18 cellular contexts compared by ENCODE assay signal in genomic region chr1:235644693-235645305, GRCh38. TPM values are rescaled to one million over a fixed set of nuclear protein-coding genes. Genes with fewer than 3 reads are reported as not detected.
DNase-seq lines count a peak whose midpoint lies in the region; ATAC-seq, FAIRE-seq and TF ChIP-seq lines count a peak whose summit lies in the region.
"Had no signal": no experiment of that assay in that cellular context is flagged by ENCODE, and none has a peak within 500 bp of the region (broad histone marks: within the 10 kb centered on the region; RNA-seq: fewer than 3 reads in every experiment).

No MANE protein-coding gene starts in this region.

- peaks cover 18 to 52% (median 30%) of the 10 kb centered on the region in 4 experiments for H3K4me1 ChIP-seq in H1 (replicated peaks in 1 of 4; ENCODE audit: control insufficient read depth in 3 of 4, insufficient read depth in 4 of 4, low read length in 3 of 4)
- H3K4me1 ChIP-seq in CD4-positive, alpha-beta memory T cell (ENCODE audit: insufficient read depth, low read length): peaks cover 35% of the 10 kb centered on the region

- no peak for FAIRE-seq in H1 (lab: Jason Lieb, UNC)
- FAIRE-seq: A204.1, GM18507, GM19239 had no signal

- no peaks in the 10 kb centered on the region for H3K36me3 ChIP-seq in H1 (ENCODE audit: control insufficient read depth in 2 of 4, insufficient read depth in 4 of 4, low read length in 3 of 4)
- H3K36me3 ChIP-seq in CD4-positive, alpha-beta memory T cell (ENCODE audit: insufficient read depth, low read length): no peaks in the 10 kb centered on the region

- H3K23me2 ChIP-seq in H1 (ENCODE audit: low read depth, low read length): peaks cover 13% of the 10 kb centered on the region; the same call in 1 of the 2 replicates

- intact Hi-C loops in CD4-positive, alpha-beta memory T cell (cut with micrococcal nuclease): loop anchor here (5.0 kb wide), 2 partner anchors 142 to 223 kb away; partner anchors contain the start of genes B3GALNT2 and LYST

- no peak overlapping the region for H4K8ac ChIP-seq in H1 (ENCODE audit: extremely low read depth, insufficient read depth, low read length)

- no peak overlapping the region for H4K5ac ChIP-seq in H1 (ENCODE audit: insufficient read length, low read depth, low read length)

- H3K27me3 Mint-ChIP-seq in T-helper 1 cell treated with Interleukin-12 subunit alpha and Interleukin-12 subunit beta and Interleukin-4 antibody, amounts not matched to agents 30 μg/mL and 1 μg/mL, for 36 hours (ENCODE audit: low read depth): peaks cover 43% of the 10 kb centered on the region
- peaks cover 28% of the 10 kb centered on the region for H3K27me3 Mint-ChIP-seq in osteocyte (ENCODE audit: unreplicated experiment)
- H3K27me3 Mint-ChIP-seq in CD4-positive, alpha-beta memory T cell: peaks cover 4 to 17% of the 10 kb centered on the region in 2 donors

- H2BK12ac ChIP-seq in H1 (ENCODE audit: low read depth, low read length): peak overlapping the region; percentile 97; the same call in 1 of the 2 replicates

- TF ChIP-seq EP300 in H1 (IDR thresholded peaks at IDR 0.05; ENCODE audit: borderline replicate concordance in 1 of 2, low read depth in 2 of 2, low read length in 2 of 2): no peak

- H3K4me2 ChIP-seq in H1 (ENCODE audit: insufficient read depth in 1 of 2, low read depth in 2 of 2, low read length in 2 of 2): no peak overlapping the region
- H3K4me2 ChIP-seq: PC-9 had no signal

- POLR2A ChIA-PET in H1 (lab: Charles Lee; ENCODE audit: partially characterized antibody): no interaction called here
- POLR2A ChIA-PET in CD4-positive, alpha-beta memory T cell (lab: Charles Lee; ENCODE audit: partially characterized antibody): no interaction called here
- POLR2A ChIA-PET in RWPE1 (lab: Yijun Ruan, JAX; ENCODE audit: low non-redundant PET): no interaction called here

- TF ChIP-seq RAD21 in H1 (IDR thresholded peaks at IDR 0.05 in 1 of 2, conservative IDR thresholded peaks at IDR 0.05 in 1 of 2; ENCODE audit: low read depth in 2 of 2, low read length in 2 of 2): no peak

- peak overlapping the region; percentile 73 for H2BK5ac ChIP-seq in H1 (ENCODE audit: low read depth, low read length)

- no peak overlapping the region for H2BK120ac ChIP-seq in H1 (replicated peaks; ENCODE audit: low read depth, low read length)

- DNase-seq in T-helper 1 cell (no peak), M059J (ENCODE audit: low read depth) (peak; percentile 31), H1 (ENCODE audit: low read depth in 1 of 2, low spot score in 2 of 2) (no peak), osteocyte (ENCODE audit: extremely low spot score, unreplicated experiment) (peak; percentile 78), RWPE1 (ENCODE audit: low spot score) (no peak)
- no peak for DNase-seq in CD4-positive, alpha-beta memory T cell
- DNase-seq: C1 segment of cervical spinal cord, Caco-2, NCI-H1436 treated with DMSO at 0.1 percent for 48 hours, NCI-H2227 treated with DMSO at 0.1 percent for 48 hours, NCI-H524 treated with DMSO at 0.1 percent for 48 hours, PC-9, Right ventricle myocardium superior had no signal

- H3K36me3 Mint-ChIP-seq in T-helper 1 cell treated with Interleukin-12 subunit alpha and Interleukin-12 subunit beta and Interleukin-4 antibody, amounts not matched to agents 30 μg/mL and 1 μg/mL, for 36 hours (ENCODE audit: low read depth): peaks cover 4% of the 10 kb centered on the region
- peaks cover 2% of the 10 kb centered on the region for H3K36me3 Mint-ChIP-seq in osteocyte (ENCODE audit: unreplicated experiment)
- H3K36me3 Mint-ChIP-seq in CD4-positive, alpha-beta memory T cell: peaks cover 0 to 2% of the 10 kb centered on the region in 2 donors

- H3K9ac ChIP-seq in H1 (replicated peaks in 1 of 4; ENCODE audit: extremely low read depth in 1 of 4, low read depth in 3 of 4, low read length in 3 of 4): no peak overlapping the region

- H4K91ac ChIP-seq in H1 (replicated peaks; ENCODE audit: insufficient read length, low read length): no peak overlapping the region

- H3K4ac ChIP-seq in H1 (replicated peaks; ENCODE audit: insufficient read length, low read depth, low read length): no peak overlapping the region

- H3K4me3 Mint-ChIP-seq in T-helper 1 cell treated with Interleukin-12 subunit alpha and Interleukin-12 subunit beta and Interleukin-4 antibody, amounts not matched to agents 30 μg/mL and 1 μg/mL, for 36 hours: no peak overlapping the region
- no peak overlapping the region for H3K4me3 Mint-ChIP-seq in osteocyte (ENCODE audit: unreplicated experiment)
- no peak overlapping the region for H3K4me3 Mint-ChIP-seq in CD4-positive, alpha-beta memory T cell

- no peak overlapping the region for H3K56ac ChIP-seq in H1 (replicated peaks; ENCODE audit: insufficient read length, low read depth, low read length)

- H2AFZ ChIP-seq in H1 (ENCODE audit: low read length): no peak overlapping the region
- H2AFZ ChIP-seq: PC-9 had no signal

- H3K27me3 ChIP-seq in H1 (replicated peaks in 1 of 4; ENCODE audit: control insufficient read depth in 3 of 4, extremely low read depth in 1 of 4, insufficient read depth in 3 of 4, low read length in 3 of 4): no peaks in the 10 kb centered on the region
- H3K27me3 ChIP-seq in CD4-positive, alpha-beta memory T cell (ENCODE audit: insufficient read depth, low read length): peaks cover 9% of the 10 kb centered on the region

- peaks cover 0 to 76% of the 10 kb centered on the region in 2 experiments; a peak in 3 of 4 replicates for H3K79me2 ChIP-seq in H1 (ENCODE audit: control insufficient read depth in 1 of 2, insufficient read depth in 2 of 2, low read length in 2 of 2)

- peak overlapping the region; percentile 46 for H3K27ac Mint-ChIP-seq in T-helper 1 cell treated with Interleukin-12 subunit alpha and Interleukin-12 subunit beta and Interleukin-4 antibody, amounts not matched to agents 30 μg/mL and 1 μg/mL, for 36 hours
- no peak overlapping the region for H3K27ac Mint-ChIP-seq in osteocyte (ENCODE audit: unreplicated experiment)
- peak overlapping the region in 2 of 7 donors; percentile 40 to 67 for H3K27ac Mint-ChIP-seq in CD4-positive, alpha-beta memory T cell

- peak overlapping the region; percentile 76; the same call in 1 of the 2 replicates for H2AK5ac ChIP-seq in H1 (ENCODE audit: low read depth, low read length)

- no peak for TF ChIP-seq CTCF in H1 (IDR thresholded peaks at IDR 0.05; ENCODE audit: control extremely low read depth in 1 of 3, insufficient read depth in 1 of 3, low read depth in 1 of 3, low read length in 3 of 3)
- no peak for TF ChIP-seq CTCF in osteocyte (IDR thresholded peaks at IDR 0.05)
- TF ChIP-seq CTCF in RWPE1 (conservative IDR thresholded peaks at IDR 0.05; ENCODE audit: low read depth): no peak

- H3K14ac ChIP-seq in H1 (ENCODE audit: insufficient read length): no peak overlapping the region

- peaks cover 9 to 10% of the 10 kb centered on the region in 2 experiments for H4K20me1 ChIP-seq in H1 (replicated peaks in 1 of 2; ENCODE audit: control insufficient read depth in 1 of 2, insufficient read depth in 2 of 2, low read length in 2 of 2)

- 0 out of 2 replicates have a peak overlapping the region, but pooled peaks have one; percentile 55 for H2BK20ac ChIP-seq in H1 (ENCODE audit: low read length)

- CTCF ChIA-PET in H1 (lab: Charles Lee; ENCODE audit: partially characterized antibody) (interaction anchor here (2.0 kb wide), 1 partner anchor 87 kb away, joined by 6 read pairs; no protein-coding TSS in a partner anchor), RWPE1 (lab: Yijun Ruan, JAX) (no interaction called here)
- CTCF ChIA-PET in CD4-positive, alpha-beta memory T cell (lab: Charles Lee; ENCODE audit: partially characterized antibody): no interaction called here

- no peaks in the 10 kb centered on the region for H3K9me3 Mint-ChIP-seq in T-helper 1 cell treated with Interleukin-12 subunit alpha and Interleukin-12 subunit beta and Interleukin-4 antibody, amounts not matched to agents 30 μg/mL and 1 μg/mL, for 36 hours
- no peaks in the 10 kb centered on the region for H3K9me3 Mint-ChIP-seq in osteocyte (ENCODE audit: unreplicated experiment)
- no peaks in the 10 kb centered on the region for H3K9me3 Mint-ChIP-seq in CD4-positive, alpha-beta memory T cell

- TF ChIP-seq POLR2A in H1 (IDR thresholded peaks at IDR 0.05; ENCODE audit: control extremely low read depth in 1 of 2, low read depth in 2 of 2, low read length in 2 of 2): no peak

- H3K4me3 ChIP-seq in H1 (ENCODE audit: extremely low read depth in 1 of 4, insufficient read depth in 2 of 4, low read depth in 3 of 4, low read length in 4 of 4): no peak overlapping the region
- H3K4me3 ChIP-seq in CD4-positive, alpha-beta memory T cell (ENCODE audit: low read length in 2 of 2): no peak overlapping the region
- H3K4me3 ChIP-seq: PC-9 had no signal

- peaks cover 51% of the 10 kb centered on the region for H3K4me1 Mint-ChIP-seq in T-helper 1 cell treated with Interleukin-12 subunit alpha and Interleukin-12 subunit beta and Interleukin-4 antibody, amounts not matched to agents 30 μg/mL and 1 μg/mL, for 36 hours (ENCODE audit: low read depth)
- H3K4me1 Mint-ChIP-seq in osteocyte (ENCODE audit: unreplicated experiment): peaks cover 22% of the 10 kb centered on the region
- peaks cover 21 to 51% (median 33%) of the 10 kb centered on the region in 4 donors for H3K4me1 Mint-ChIP-seq in CD4-positive, alpha-beta memory T cell

- H3K18ac ChIP-seq in H1 (ENCODE audit: extremely low read depth, low read length): peak overlapping the region; percentile 62; the same call in 1 of the 2 replicates

- H3K9me3 ChIP-seq in H1 (ENCODE audit: insufficient read depth in 2 of 2, low read depth in 1 of 2, low read length in 1 of 2): no peaks in the 10 kb centered on the region
- H3K9me3 ChIP-seq in CD4-positive, alpha-beta memory T cell (ENCODE audit: control insufficient read depth in 1 of 2, low read length in 2 of 2): no peaks in the 10 kb centered on the region
- H3K9me3 ChIP-seq: Caco-2 had no signal

- H3K23ac ChIP-seq in H1 (ENCODE audit: insufficient read length): no peak overlapping the region

- no peak for ATAC-seq in GM18861 (IDR thresholded peaks at IDR 0.05; ENCODE audit: unreplicated experiment)

- 0 out of 2 replicates have a peak overlapping the region, but pooled peaks have one; percentile 96 for H2BK15ac ChIP-seq in H1 (ENCODE audit: low read length)

- H3K27ac ChIP-seq in H1 (ENCODE audit: low read depth, low read length) (no peak overlapping the region), RWPE1 (no peak overlapping the region)
- H3K27ac ChIP-seq in CD4-positive, alpha-beta memory T cell (ENCODE audit: low read depth, low read length): no peak overlapping the region
- H3K27ac ChIP-seq: PC-9 had no signal

- H3K79me1 ChIP-seq in H1 (ENCODE audit: low read depth, low read length): no peaks in the 10 kb centered on the region; the same call in 1 of the 2 replicates

- 89% methylated on average over 13 of the region's 13 CpGs; no CpG with 5 or more reads in 1 of the 2 experiments for WGBS in H1 (ENCODE audit: extremely low coverage in 1 of 2, insufficient coverage in 1 of 2, insufficient read length in 1 of 2, insufficient replicate concordance in 2 of 2, low coverage in 1 of 2, low lambda C conversion rate in 2 of 2, missing lambda C conversion rate in 1 of 2), 2 experiments

RNA-seq across cellular contexts. Expression of gene GNG4, which starts 4.8 kb away (rescaled TPM):
- total RNA-seq in M059J (2014; rRNA removed; shearing (Covaris generic)): 0.32 and 0.52 TPM in 2 replicates
- 96.5 and 96.8 TPM in 2 replicates for total RNA-seq in H1 (2021; fragmentation: NEBNext Ultra II Directional; extraction: Animal tissue kit (Norgen Biotek cat#: 25700))
- polyA plus RNA-seq in H1 (2011; rRNA removed): 95.5 and 121 TPM in 2 replicates
- 90.5 TPM for polyA plus RNA-seq in H1 (2011; cell fraction: cytosol; rRNA removed)
- 63.4 TPM for polyA plus RNA-seq in H1 (2011; cell fraction: nucleus; rRNA removed)
- polyA plus RNA-seq in H1 (2012, experiment 1 of 2): 68.1 to 92.9 TPM (median 76.7 TPM) in 4 replicates
- polyA plus RNA-seq in H1 (2012, experiment 2 of 2): 94.3 TPM
- 57.1 TPM for polyA plus RNA-seq in H1 (2013, experiment 1 of 2)
- polyA plus RNA-seq in H1 (2013, experiment 2 of 2): 59.0 TPM
- polyA minus RNA-seq in H1 (2011; rRNA and poly(A)+ RNA removed): 81.3 and 104 TPM in 2 replicates
- 48.2 TPM for polyA minus RNA-seq in H1 (2011; cell fraction: cytosol; rRNA and poly(A)+ RNA removed)
- polyA minus RNA-seq in H1 (2011; cell fraction: nucleus; rRNA and poly(A)+ RNA removed): 19.7 TPM
- 0.34 and 0.83 TPM in 2 replicates for total RNA-seq in osteocyte
- total RNA-seq in CD4-positive, alpha-beta memory T cell: under 1 TPM in 1 of 2 experiments, not detected in 1; 0.19 TPM
- not detected for polyA plus RNA-seq in CD4-positive, alpha-beta memory T cell
- total RNA-seq: Right ventricle myocardium superior had no signal

Comparison
In these comparisons a context has a peak if more than half of its experiments do, and no peak if none do; other contexts are left out.
1. DNase-seq: peak in M059J (single experiment) and osteocyte (single experiment); none in T-helper 1 cell (0 of 5), H1 (0 of 2), CD4-positive, alpha-beta memory T cell (0 of 5) and RWPE1 (single experiment).
2. RNA of gene GNG4, which starts 4.8 kb away (total RNA-seq): 96.5 to 96.8 TPM in H1; 0.34 to 0.83 TPM in osteocyte, 0.32 to 0.52 TPM in M059J and 0.19 TPM in CD4-positive, alpha-beta memory T cell; every median in the first group is over 10 times any median in the second.